ENCODE assay signal across 8 cellular contexts in genomic region chr2:27582695-27583389, GRCh38. TPM values are rescaled to one million over a fixed set of nuclear protein-coding genes. Genes with fewer than 3 reads are reported as not detected.
DNase-seq lines count a peak whose midpoint lies in the region; ATAC-seq lines count a peak whose summit lies in the region.

TSS of gene ZNF512 (plus strand) at chr2:27583042. CDS start at chr2:27583113, 71 bp downstream.

- WGBS in esophagus, 2 donors: 1% methylated on average over 33 to 38 of the region's 38 CpGs

- H3K9me3 ChIP-seq in esophagus (ENCODE audit: control insufficient read depth in 2 of 2, insufficient read depth in 1 of 2, low read depth in 1 of 2, low read length in 1 of 2) (no peaks in the 10 kb centered on the region), mucosa of rectum (ENCODE audit: control insufficient read depth in 2 of 2, low read length in 2 of 2) (peaks cover 0 to 7% of the 10 kb centered on the region in 2 donors)

- H3K36me3 ChIP-seq in esophagus (ENCODE audit: control insufficient read depth in 2 of 2, insufficient read depth in 2 of 2, low read length in 1 of 2) (no peaks in the 10 kb centered on the region), mucosa of rectum (ENCODE audit: control insufficient read depth in 2 of 2, insufficient read depth in 2 of 2, low read length in 2 of 2) (no peaks in the 10 kb centered on the region)

- peak within 1 kb of the TSS; percentile 62 to 79 for H3K27ac ChIP-seq in esophagus (ENCODE audit: low read depth in 2 of 2, low read length in 1 of 2)
- peak within 1 kb of the TSS; percentile 54 to 61 for H3K27ac ChIP-seq in mucosa of rectum (ENCODE audit: low read depth in 2 of 2, low read length in 2 of 2)

- peak within 1 kb of the TSS; percentile 63 to 71 for H3K9ac ChIP-seq in mucosa of rectum (ENCODE audit: low read depth in 1 of 2, low read length in 2 of 2)

- H3K4me1 ChIP-seq in esophagus (ENCODE audit: control insufficient read depth in 2 of 2, insufficient read depth in 2 of 2, low read length in 1 of 2): peaks cover 0 to 2% of the 10 kb centered on the region in 2 donors
- peaks cover 14% of the 10 kb centered on the region in 2 donors for H3K4me1 ChIP-seq in mucosa of rectum (ENCODE audit: control insufficient read depth in 2 of 2, insufficient read depth in 2 of 2, low read length in 2 of 2)

- DNase-seq in DMS114 treated with DMSO at 0.1 percent for 48 hours (lab: John Stamatoyannopoulos, UW; ENCODE audit: unreplicated experiment) (peak; percentile 89), HuH-7.5 (ENCODE audit: low spot score) (peak; percentile 70), OCI-M1 (lab: John Stamatoyannopoulos, UW) (peak; percentile 99), activated T-cell treated with anti-CD3 and anti-CD28 coated beads for 4 hours (peak; percentile 66)
- peak; percentile 41 to 66 for DNase-seq in stimulated activated CD8-positive, alpha-beta memory T cell treated with anti-CD3 and anti-CD28 coated beads, Interleukin-4, amount 100 ng/mL, for 4 hours (ENCODE audit: low read depth in 2 of 2, low spot score in 1 of 2)

- H3K4me3 ChIP-seq in esophagus (ENCODE audit: low read depth in 1 of 2, low read length in 2 of 2): peak within 1 kb of the TSS; percentile 55 to 88
- peak within 1 kb of the TSS; percentile 89 to 97 for H3K4me3 ChIP-seq in mucosa of rectum (ENCODE audit: low read length in 2 of 2)

- peak; percentile 91 for ATAC-seq in GM21526 (IDR thresholded peaks at IDR 0.05; ENCODE audit: low FRiP score, unreplicated experiment)

- H3K27me3 ChIP-seq in esophagus (ENCODE audit: control insufficient read depth in 1 of 2, insufficient read depth in 2 of 2, low read length in 2 of 2): no peaks in the 10 kb centered on the region
- H3K27me3 ChIP-seq in mucosa of rectum (ENCODE audit: control insufficient read depth in 2 of 2, insufficient read depth in 2 of 2, low read length in 2 of 2): no peaks in the 10 kb centered on the region

RNA-seq across cellular contexts. Expression of gene ZNF512, which starts in this region (rescaled TPM):
- 1 to 10 TPM; 5.6 to 6.6 TPM for polyA plus RNA-seq in esophagus

Comparison
In these comparisons a context has a peak if more than half of its experiments do, and no peak if none do; other contexts are left out.
1. Peak in every context shown above with its lines: DNase-seq, ATAC-seq, H3K4me3 ChIP-seq and H3K27ac ChIP-seq.